13 cellular contexts compared by ENCODE assay signal in genomic region chr5:127590154-127590722, GRCh38.
DNase-seq lines count a peak whose midpoint lies in the region; ATAC-seq and TF ChIP-seq lines count a peak whose summit lies in the region.
"Had no signal": no experiment of that assay in that cellular context is flagged by ENCODE, and none has a peak within 500 bp of the region (broad histone marks: within the 10 kb centered on the region; RNA-seq: fewer than 3 reads in every experiment).

No MANE protein-coding gene starts in this region.

- no peak overlapping the region for H3K27ac ChIP-seq in BLaER1 treated with 17β-estradiol and CSF1 and Interleukin-3, amounts not matched to agents 10 nM and 100 nM
- H3K27ac ChIP-seq in coronary artery: no peak overlapping the region

- ATAC-seq in GM18870 (IDR thresholded peaks at IDR 0.05; ENCODE audit: unreplicated experiment): peak; percentile 45
- peak; percentile 35 for ATAC-seq in GM21786 (IDR thresholded peaks at IDR 0.05; ENCODE audit: unreplicated experiment)
- ATAC-seq in HG03457 (IDR thresholded peaks at IDR 0.05; ENCODE audit: unreplicated experiment): peak; percentile 26

- peaks cover 0 to 24% (median 21%) of the 10 kb centered on the region in 10 experiments; a peak in 12 of 20 replicates for H3K4me1 ChIP-seq in BLaER1 treated with 17β-estradiol and CSF1 and Interleukin-3, amounts not matched to agents 10 nM and 100 nM

- peak overlapping the region in 7 of 11 experiments; percentile 1 to 64 (median 39); a peak in 11 of 22 replicates for H3K4me2 ChIP-seq in BLaER1 treated with 17β-estradiol and CSF1 and Interleukin-3, amounts not matched to agents 10 nM and 100 nM
- H3K4me2 ChIP-seq: SK-N-SH had no signal

- no peaks in the 10 kb centered on the region; a peak in 1 of 22 replicates for H3K9me3 ChIP-seq in BLaER1 treated with 17β-estradiol and CSF1 and Interleukin-3, amounts not matched to agents 10 nM and 100 nM (replicated peaks in 1 of 11)
- H3K9me3 ChIP-seq: SK-N-SH had no signal

- no peaks in the 10 kb centered on the region for H3K36me3 ChIP-seq in BLaER1 treated with 17β-estradiol and CSF1 and Interleukin-3, amounts not matched to agents 10 nM and 100 nM

- H3K4me3 ChIP-seq in BLaER1 treated with 17β-estradiol and CSF1 and Interleukin-3, amounts not matched to agents 10 nM and 100 nM: no peak overlapping the region
- no peak overlapping the region for H3K4me3 ChIP-seq in coronary artery

- DNase-seq in HuH-7 (ENCODE audit: low spot score) (no peak), AG08395 (ENCODE audit: low spot score) (no peak), cerebellar nuclear complex (lab: John Stamatoyannopoulos, UW) (no peak), coronary artery (ENCODE audit: low spot score) (no peak)
- DNase-seq: activated CD4-positive, alpha-beta T cell treated with anti-CD3 and anti-CD28 coated beads, Interleukin-2, amount 10 ng/mL, durations not matched to agents 7 days and 5 days; activated naive CD8-positive, alpha-beta T cell treated with anti-CD3 and anti-CD28 coated beads, Interleukin-2, amount 10 ng/mL, durations not matched to agents 7 days and 5 days; HFFc6; SK-N-SH; stimulated activated naive B cell treated with anti-CD40 and anti-IgM and Interleukin-4, amounts not matched to agents 10 μg/mL and 1 μg/mL and 100 μg/mL, for 72 hours had no signal

- no peaks in the 10 kb centered on the region for H3K27me3 ChIP-seq in BLaER1 treated with 17β-estradiol and CSF1 and Interleukin-3, amounts not matched to agents 10 nM and 100 nM

- H4K20me1 ChIP-seq in BLaER1 treated with 17β-estradiol and CSF1 and Interleukin-3, amounts not matched to agents 10 nM and 100 nM: no peaks in the 10 kb centered on the region

- TF ChIP-seq CTCF in coronary artery (IDR thresholded peaks at IDR 0.05): no peak

- no peak overlapping the region for H3K9ac ChIP-seq in BLaER1 treated with 17β-estradiol and CSF1 and Interleukin-3, amounts not matched to agents 10 nM and 100 nM
- H3K9ac ChIP-seq: SK-N-SH had no signal
